8 cellular contexts compared by ENCODE assay signal in genomic region chr19:39411832-39412099, GRCh38. TPM values are rescaled to one million over a fixed set of nuclear protein-coding genes. Genes with fewer than 3 reads are reported as not detected.
DNase-seq lines count a peak whose midpoint lies in the region; ATAC-seq and TF ChIP-seq lines count a peak whose summit lies in the region.

No MANE protein-coding gene starts in this region.

- H3K27me3 ChIP-seq in esophagus muscularis mucosa, result no peaks in the 10 kb centered on the region

- H3K4me1 ChIP-seq in esophagus muscularis mucosa, result peaks cover 32 to 57% (median 53%) of the 10 kb centered on the region in 4 donors

- intact Hi-C loops in esophagus muscularis mucosa (cut with DNase I), result loop anchor here (1.0 to 2.0 kb wide), 2 partner anchors 13 to 33 kb away; partner anchors contain the start of gene SUPT5H

- DNase-seq in DMS114 treated with DMSO at 0.1 percent for 48 hours (lab: John Stamatoyannopoulos, UW; ENCODE audit: unreplicated experiment) (peak; percentile 94), KG1 (lab: John Stamatoyannopoulos, UW) (peak; percentile 99), OCI-M2 (lab: John Stamatoyannopoulos, UW; ENCODE audit: unreplicated experiment) (peak; percentile 99), esophagus muscularis mucosa (ENCODE audit: extremely low spot score) (peak; percentile 98), naive B cell (peak; percentile 93)
- DNase-seq in activated T-cell treated with anti-CD3 and anti-CD28 coated beads, Interleukin-2, amount 50 U/mL, for 24 hours, result peak; percentile 89
- DNase-seq in stimulated activated naive B cell treated with anti-CD40 and anti-IgM and Interleukin-4, amounts not matched to agents 10 μg/mL and 1 μg/mL and 100 μg/mL, for 72 hours, result peak; percentile 80

- no peaks in the 10 kb centered on the region for H3K9me3 Mint-ChIP-seq in activated T-cell treated with anti-CD3 and anti-CD28 coated beads, Interleukin-2, amount 50 U/mL, for 24 hours
- peaks cover 0 to 2% (median 1%) of the 10 kb centered on the region in 7 donors for H3K9me3 Mint-ChIP-seq in naive B cell
- no peaks in the 10 kb centered on the region for H3K9me3 Mint-ChIP-seq in stimulated activated naive B cell treated with anti-CD40 and anti-IgM and Interleukin-4, amounts not matched to agents 10 μg/mL and 1 μg/mL and 100 μg/mL, for 72 hours

- peak; percentile 90 to 99 (median 95) for TF ChIP-seq CTCF in esophagus muscularis mucosa (IDR thresholded peaks at IDR 0.05)

- H3K36me3 Mint-ChIP-seq in activated T-cell treated with anti-CD3 and anti-CD28 coated beads, Interleukin-2, amount 50 U/mL, for 24 hours (ENCODE audit: low read depth), result peaks cover 47% of the 10 kb centered on the region
- H3K36me3 Mint-ChIP-seq in naive B cell, result peaks cover 13 to 18% of the 10 kb centered on the region in 2 donors
- peaks cover 39 to 58% of the 10 kb centered on the region in 2 donors for H3K36me3 Mint-ChIP-seq in stimulated activated naive B cell treated with anti-CD40 and anti-IgM and Interleukin-4, amounts not matched to agents 10 μg/mL and 1 μg/mL and 100 μg/mL, for 72 hours

- no peaks in the 10 kb centered on the region for H3K9me3 ChIP-seq in esophagus muscularis mucosa

- H3K4me3 Mint-ChIP-seq in activated T-cell treated with anti-CD3 and anti-CD28 coated beads, Interleukin-2, amount 50 U/mL, for 24 hours, result peak overlapping the region; percentile 85
- peak overlapping the region; percentile 83 to 99 (median 96) for H3K4me3 Mint-ChIP-seq in naive B cell
- H3K4me3 Mint-ChIP-seq in stimulated activated naive B cell treated with anti-CD40 and anti-IgM and Interleukin-4, amounts not matched to agents 10 μg/mL and 1 μg/mL and 100 μg/mL, for 72 hours, result peak overlapping the region; percentile 96 to 97

- 0% methylated on average over 7 of the region's 7 CpGs for whole genome bisulfite sequencing in esophagus muscularis mucosa

- H3K4me3 ChIP-seq in esophagus muscularis mucosa, result peak overlapping the region; percentile 63 to 93 (median 80)

- H3K36me3 ChIP-seq in esophagus muscularis mucosa, result peaks cover 13 to 36% (median 34%) of the 10 kb centered on the region in 4 donors

- peak overlapping the region; percentile 99 to 100 (median 100) for H3K27ac ChIP-seq in esophagus muscularis mucosa (replicated peaks in 1 of 4)

- no peak for TF ChIP-seq POLR2A in esophagus muscularis mucosa (IDR thresholded peaks at IDR 0.05; ENCODE audit: low read depth)

- peak; percentile 20 for ATAC-seq in GM21737 (IDR thresholded peaks at IDR 0.05; ENCODE audit: unreplicated experiment)
- peak; percentile 28 to 31 for ATAC-seq in naive B cell (ENCODE audit: low read depth in 2 of 2)
- peak; percentile 47 to 51 for ATAC-seq in stimulated activated naive B cell treated with anti-CD40 and anti-IgM and Interleukin-4, amounts not matched to agents 10 μg/mL and 1 μg/mL and 100 μg/mL, for 72 hours (replicated peaks)

- H3K4me1 Mint-ChIP-seq in activated T-cell treated with anti-CD3 and anti-CD28 coated beads, Interleukin-2, amount 50 U/mL, for 24 hours (ENCODE audit: low read depth), result peaks cover 40% of the 10 kb centered on the region
- peaks cover 41 to 68% (median 49%) of the 10 kb centered on the region in 3 donors for H3K4me1 Mint-ChIP-seq in naive B cell
- H3K4me1 Mint-ChIP-seq in stimulated activated naive B cell treated with anti-CD40 and anti-IgM and Interleukin-4, amounts not matched to agents 10 μg/mL and 1 μg/mL and 100 μg/mL, for 72 hours, result peaks cover 47 to 65% of the 10 kb centered on the region in 2 donors

- H3K27ac Mint-ChIP-seq in activated T-cell treated with anti-CD3 and anti-CD28 coated beads, Interleukin-2, amount 50 U/mL, for 24 hours, result peak overlapping the region; percentile 97
- peak overlapping the region; percentile 98 to 100 (median 100) for H3K27ac Mint-ChIP-seq in naive B cell
- peak overlapping the region; percentile 99 for H3K27ac Mint-ChIP-seq in stimulated activated naive B cell treated with anti-CD40 and anti-IgM and Interleukin-4, amounts not matched to agents 10 μg/mL and 1 μg/mL and 100 μg/mL, for 72 hours

- no peak for TF ChIP-seq EP300 in esophagus muscularis mucosa (IDR thresholded peaks at IDR 0.05)

- no peaks in the 10 kb centered on the region for H3K27me3 Mint-ChIP-seq in activated T-cell treated with anti-CD3 and anti-CD28 coated beads, Interleukin-2, amount 50 U/mL, for 24 hours
- peaks cover 0 to 7% (median 0%) of the 10 kb centered on the region in 3 donors for H3K27me3 Mint-ChIP-seq in naive B cell
- H3K27me3 Mint-ChIP-seq in stimulated activated naive B cell treated with anti-CD40 and anti-IgM and Interleukin-4, amounts not matched to agents 10 μg/mL and 1 μg/mL and 100 μg/mL, for 72 hours, result peaks cover 0 to 4% of the 10 kb centered on the region in 2 donors

RNA-seq across cellular contexts. Expression of gene PLEKHG2, which starts 0.7 kb away (rescaled TPM):
- 10 to 100 TPM; 16.7 to 38.4 (median 22.2) TPM for total RNA-seq in esophagus muscularis mucosa
- polyA plus RNA-seq in naive B cell (ENCODE audit: low read depth in 6 of 6), result 1 to 10 TPM in 5 of 6 donors, not detected in 1; 2.5 to 8.3 (median 4.7) TPM

RNA-seq across cellular contexts. Expression of gene ZFP36, which starts 5.1 kb away (rescaled TPM):
- total RNA-seq in esophagus muscularis mucosa, result 100 to 1,000 TPM; 135 to 577 (median 196) TPM
- 100 to 1,000 TPM; 291 to 784 (median 445) TPM for polyA plus RNA-seq in naive B cell (ENCODE audit: low read depth in 6 of 6)

RNA-seq across cellular contexts. Expression of gene MED29, which starts 20.6 kb away (rescaled TPM):
- 10 to 100 TPM; 24.9 to 58.0 (median 38.3) TPM for total RNA-seq in esophagus muscularis mucosa
- 10 to 100 TPM; 31.9 to 68.1 (median 57.5) TPM for polyA plus RNA-seq in naive B cell (ENCODE audit: low read depth in 6 of 6)

RNA-seq across cellular contexts. Expression of gene PAF1, which starts 20.9 kb away (rescaled TPM):
- 10 to 100 TPM; 31.6 to 47.2 (median 41.5) TPM for total RNA-seq in esophagus muscularis mucosa
- 10 to 100 TPM; 11.6 to 62.4 (median 41.0) TPM for polyA plus RNA-seq in naive B cell (ENCODE audit: low read depth in 6 of 6)

RNA-seq across cellular contexts. Expression of gene RPS16, which starts 24.0 kb away (rescaled TPM):
- total RNA-seq in esophagus muscularis mucosa, result 1,000 to 10,000 TPM; 1,316 to 2,441 (median 1,971) TPM
- 1,000 to 10,000 TPM; 1,393 to 2,131 (median 1,793) TPM for polyA plus RNA-seq in naive B cell (ENCODE audit: low read depth in 6 of 6)

Comparison
In these comparisons a context has a peak if more than half of its experiments do, and no peak if none do; other contexts are left out.
1. Peak in every context shown above with its lines: DNase-seq, ATAC-seq, H3K4me3 ChIP-seq and H3K27ac ChIP-seq.